ENCODE assay signal across 8 cellular contexts in the genomic region with DNA sequence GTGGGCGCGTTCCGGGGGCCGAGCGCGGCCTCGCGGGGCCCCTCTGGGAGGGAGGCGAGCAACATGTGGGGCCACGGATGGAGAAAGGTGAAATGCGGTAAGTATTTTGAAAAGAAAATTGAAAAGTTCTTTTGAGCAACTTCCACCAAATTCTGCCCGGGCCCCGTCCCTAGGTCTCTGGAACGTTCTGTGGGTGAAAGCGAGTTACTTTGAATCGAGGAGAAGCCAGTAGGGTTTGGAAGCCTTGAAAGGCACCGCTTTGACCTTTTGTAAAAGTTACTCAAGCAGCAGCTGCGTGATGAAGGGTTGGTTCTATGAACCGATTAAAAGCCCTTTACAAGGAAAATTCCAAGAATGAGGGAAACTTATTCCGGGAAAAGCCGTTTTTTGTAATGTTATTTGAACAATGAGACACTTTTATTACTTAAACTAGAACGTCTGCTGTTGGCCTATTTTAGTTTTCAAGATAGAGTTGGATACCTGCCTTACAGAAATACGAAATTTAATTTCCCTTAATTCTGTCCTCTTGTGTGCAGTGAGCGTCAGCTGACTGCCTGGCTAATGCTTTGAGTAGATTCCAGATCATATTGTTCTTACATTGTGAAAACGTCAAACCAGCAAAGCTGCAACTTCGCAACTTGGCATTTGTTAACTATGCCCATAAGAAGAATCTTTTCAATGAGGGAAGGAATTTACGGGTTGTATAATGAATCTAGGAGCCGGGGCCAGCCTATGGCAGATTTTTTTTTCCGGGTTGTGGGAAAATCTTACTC. TPM values are rescaled to one million over a fixed set of nuclear protein-coding genes. Genes with fewer than 3 reads are reported as not detected.
DNase-seq lines count a peak whose midpoint lies in the region; ATAC-seq and TF ChIP-seq lines count a peak whose summit lies in the region.

No MANE protein-coding gene starts in this region.

- DNase-seq in GM03348 (ENCODE audit: low spot score): peak; percentile 47
- DNase-seq in activated CD4-positive, alpha-beta memory T cell treated with anti-CD3 and anti-CD28 coated beads for 36 hours: peak; percentile 12
- peak; percentile 35 to 59 for DNase-seq in foreskin fibroblast
- no peak for DNase-seq in neural crest cell (ENCODE audit: low read depth, low spot score)
- DNase-seq in GDM1 (lab: John Stamatoyannopoulos, UW): no peak
- DNase-seq in HuH-7 (ENCODE audit: low spot score): no peak
- no peak for DNase-seq in activated CD4-positive, CD25-positive, alpha-beta regulatory T cell (lab: John Stamatoyannopoulos, UW)

- peak overlapping the region; percentile 95 for H3K27ac Mint-ChIP-seq in activated CD4-positive, alpha-beta memory T cell treated with anti-CD3 and anti-CD28 coated beads for 36 hours
- peak overlapping the region; percentile 96 for H3K27ac Mint-ChIP-seq in neural crest cell (ENCODE audit: unreplicated experiment)

- peak overlapping the region; percentile 91 for H3K4me3 Mint-ChIP-seq in activated CD4-positive, alpha-beta memory T cell treated with anti-CD3 and anti-CD28 coated beads for 36 hours
- H3K4me3 Mint-ChIP-seq in neural crest cell: peak overlapping the region; percentile 99

- peak overlapping the region; percentile 93 for H3K4me3 ChIP-seq in foreskin fibroblast (ENCODE audit: low read depth in 1 of 2, low read length in 2 of 2)

- TF ChIP-seq CTCF in foreskin fibroblast (IDR thresholded peaks at IDR 0.05; ENCODE audit: low read depth, low read length) (no peak), neural crest cell (conservative IDR thresholded peaks at IDR 0.05) (no peak)

- CTCF ChIA-PET in activated CD4-positive, alpha-beta memory T cell treated with anti-CD3 and anti-CD28 coated beads for 36 hours (lab: Charles Lee): interaction anchor here (0.6 to 4.7 kb wide), 5 partner anchors 103 to 844 kb away, joined by 3 to 17 read pairs (median 5); partner anchors contain the start of genes COX14 and DIP2B

- intact Hi-C loops in activated CD4-positive, alpha-beta memory T cell treated with anti-CD3 and anti-CD28 coated beads for 36 hours (cut with micrococcal nuclease): loop anchor here (5.0 to 10.0 kb wide), 3 partner anchors 41 to 217 kb away; no protein-coding TSS in a partner anchor

- H3K4me1 Mint-ChIP-seq in activated CD4-positive, alpha-beta memory T cell treated with anti-CD3 and anti-CD28 coated beads for 36 hours (ENCODE audit: low read depth): peaks cover 23% of the 10 kb centered on the region
- peaks cover 34% of the 10 kb centered on the region for H3K4me1 Mint-ChIP-seq in neural crest cell

- peaks cover 14% of the 10 kb centered on the region for H3K36me3 Mint-ChIP-seq in activated CD4-positive, alpha-beta memory T cell treated with anti-CD3 and anti-CD28 coated beads for 36 hours
- H3K36me3 Mint-ChIP-seq in neural crest cell (ENCODE audit: low read depth): no peaks in the 10 kb centered on the region

- peak; percentile 13 for ATAC-seq in HG03196 (IDR thresholded peaks at IDR 0.05; ENCODE audit: unreplicated experiment)

- POLR2A ChIA-PET in activated CD4-positive, alpha-beta memory T cell treated with anti-CD3 and anti-CD28 coated beads for 36 hours (lab: Charles Lee): interaction anchor here (1.6 kb wide), 1 partner anchor 180 kb away, joined by 6 read pairs; no protein-coding TSS in a partner anchor

- H3K9me3 Mint-ChIP-seq in activated CD4-positive, alpha-beta memory T cell treated with anti-CD3 and anti-CD28 coated beads for 36 hours: no peaks in the 10 kb centered on the region
- H3K9me3 Mint-ChIP-seq in neural crest cell: peaks cover under 1% of the 10 kb centered on the region

- no peaks in the 10 kb centered on the region for H3K27me3 Mint-ChIP-seq in activated CD4-positive, alpha-beta memory T cell treated with anti-CD3 and anti-CD28 coated beads for 36 hours
- no peaks in the 10 kb centered on the region for H3K27me3 Mint-ChIP-seq in neural crest cell (ENCODE audit: low read depth)

RNA-seq across cellular contexts. Expression of gene LARP4, which starts 0.9 kb away (rescaled TPM):
- total RNA-seq in activated CD4-positive, alpha-beta memory T cell treated with anti-CD3 and anti-CD28 coated beads for 36 hours: 10 to 100 TPM; 62.2 to 64.0 TPM
- 58.0 and 64.6 TPM in 2 replicates for total RNA-seq in neural crest cell

RNA-seq across cellular contexts. Expression of gene FAM186A, which starts 5.2 kb away (rescaled TPM):
- not detected for total RNA-seq in activated CD4-positive, alpha-beta memory T cell treated with anti-CD3 and anti-CD28 coated beads for 36 hours
- total RNA-seq in neural crest cell: not detected in 2 replicates

Comparison
In these comparisons a context has a peak if more than half of its experiments do, and no peak if none do; other contexts are left out.
1. DNase-seq: peak in GM03348 (single experiment), activated CD4-positive, alpha-beta memory T cell treated with anti-CD3 and anti-CD28 coated beads for 36 hours (single experiment) and foreskin fibroblast (2 of 2); none in neural crest cell (single experiment), GDM1 (single experiment), HuH-7 (single experiment) and activated CD4-positive, CD25-positive, alpha-beta regulatory T cell (0 of 4).